22 cellular contexts compared by ENCODE assay signal in genomic region chr12:124324803-124325705, GRCh38. TPM values are rescaled to one million over a fixed set of nuclear protein-coding genes. Genes with fewer than 3 reads are reported as not detected.
A peak's percentile ranks its signal among the peaks of the same experiment; 100 is the strongest.
DNase-seq lines count a peak whose midpoint lies in the region; ATAC-seq and TF ChIP-seq lines count a peak whose summit lies in the region.
"Had no signal": no experiment of that assay in that cellular context is flagged by ENCODE, and none has a peak within 500 bp of the region (broad histone marks: within the 10 kb centered on the region; RNA-seq: fewer than 3 reads in every experiment).

No MANE protein-coding gene starts in this region.

- no peak overlapping the region for H2BK15ac ChIP-seq in IMR-90 (ENCODE audit: low read depth, low read length)

- H3K9me1 ChIP-seq in IMR-90 (ENCODE audit: insufficient read depth, low read length): peaks cover 4% of the 10 kb centered on the region; the same call in 1 of the 2 replicates

- H3K9ac ChIP-seq in IMR-90 (ENCODE audit: low read depth, low read length): no peak overlapping the region

- H2BK120ac ChIP-seq in IMR-90 (ENCODE audit: low read depth, low read length): no peak overlapping the region

- dilution Hi-C loops in IMR-90 (cut with HindIII; ENCODE audit: low sequenced_read_pairs, unreplicated experiment): no loop called here

- H3K4me3 ChIP-seq in IMR-90 (ENCODE audit: insufficient read depth, low read depth, low read length) (no peak overlapping the region), brain microvascular endothelial cell (ENCODE audit: low read depth, low read length) (no peak overlapping the region), tibial nerve (no peak overlapping the region)
- H3K4me3 ChIP-seq: HAP-1, Peyer's patch, SJSA1 had no signal

- in situ Hi-C loops in IMR-90 (cut with MboI; ENCODE audit: low sequenced_read_pairs) (no loop called here), brain microvascular endothelial cell (cut with HindIII; ENCODE audit: low pct_ligation_motif_present, low sequenced_read_pairs) (no loop called here)

- H3K36me3 ChIP-seq in IMR-90 (ENCODE audit: control insufficient read depth, insufficient read depth, low read length) (peaks cover 57% of the 10 kb centered on the region), brain microvascular endothelial cell (replicated peaks) (peaks cover 62% of the 10 kb centered on the region), tibial nerve (peaks cover 11 to 77% (median 27%) of the 10 kb centered on the region in 3 donors)

- no peak overlapping the region for H4K91ac ChIP-seq in IMR-90 (ENCODE audit: insufficient read depth, low read depth, low read length)

- H2BK5ac ChIP-seq in IMR-90 (ENCODE audit: low read depth, low read length, poor library complexity, severe bottlenecking): no peak overlapping the region

- no peak overlapping the region for H2BK20ac ChIP-seq in IMR-90 (ENCODE audit: low read depth, low read length)

- no peak for DNase-seq in activated naive CD8-positive, alpha-beta T cell treated with anti-CD3 and anti-CD28 coated beads for 36 hours
- no peak for DNase-seq in activated naive CD8-positive, alpha-beta T cell treated with anti-CD3 and anti-CD28 coated beads, Interleukin-2, amount 50 U/mL, for 24 hours
- DNase-seq in IMR-90: no peak
- DNase-seq in brain microvascular endothelial cell: no peak
- no peak for DNase-seq in stimulated activated naive B cell treated with anti-CD40 and anti-IgM and Interleukin-4, amounts not matched to agents 10 μg/mL and 1 μg/mL and 100 μg/mL, for 72 hours
- no peak for DNase-seq in NCI-H1694 treated with DMSO at 0.1 percent for 48 hours (lab: John Stamatoyannopoulos, UW)
- no peak for DNase-seq in tibial nerve (ENCODE audit: low spot score in 2 of 2)
- DNase-seq: C1 segment of cervical spinal cord; CD8-positive, alpha-beta T cell; DMS153; MM.1S; NCI-H1048; NCI-H1417 treated with DMSO at 0.1 percent for 48 hours; NCI-H187 treated with DMSO at 0.1 percent for 48 hours; NCI-H2227 treated with DMSO at 0.1 percent for 48 hours; NCI-H524; NCI-H774; Peyer's patch had no signal

- no peak overlapping the region for H2AK9ac ChIP-seq in IMR-90 (replicated peaks; ENCODE audit: low read depth, low read length, poor library complexity)

- no peaks in the 10 kb centered on the region for H3K4me1 Mint-ChIP-seq in activated naive CD8-positive, alpha-beta T cell treated with anti-CD3 and anti-CD28 coated beads for 36 hours
- peaks cover 2% of the 10 kb centered on the region for H3K4me1 Mint-ChIP-seq in activated naive CD8-positive, alpha-beta T cell treated with anti-CD3 and anti-CD28 coated beads, Interleukin-2, amount 50 U/mL, for 24 hours
- H3K4me1 Mint-ChIP-seq in stimulated activated naive B cell treated with anti-CD40 and anti-IgM and Interleukin-4, amounts not matched to agents 10 μg/mL and 1 μg/mL and 100 μg/mL, for 72 hours: no peaks in the 10 kb centered on the region

- H3K9me3 Mint-ChIP-seq in activated naive CD8-positive, alpha-beta T cell treated with anti-CD3 and anti-CD28 coated beads for 36 hours: peaks cover 13% of the 10 kb centered on the region
- peaks cover 7% of the 10 kb centered on the region for H3K9me3 Mint-ChIP-seq in activated naive CD8-positive, alpha-beta T cell treated with anti-CD3 and anti-CD28 coated beads, Interleukin-2, amount 50 U/mL, for 24 hours
- peaks cover 7 to 9% of the 10 kb centered on the region in 2 donors for H3K9me3 Mint-ChIP-seq in stimulated activated naive B cell treated with anti-CD40 and anti-IgM and Interleukin-4, amounts not matched to agents 10 μg/mL and 1 μg/mL and 100 μg/mL, for 72 hours

- H2AK5ac ChIP-seq in IMR-90 (ENCODE audit: low read depth, low read length): no peak overlapping the region

- CTCF ChIA-PET in IMR-90 (lab: Yijun Ruan, JAX): no interaction called here

- no peak overlapping the region for H2AFZ ChIP-seq in IMR-90 (replicated peaks; ENCODE audit: low read length, poor library complexity)

- no peak overlapping the region for H3K18ac ChIP-seq in IMR-90 (ENCODE audit: low read depth, low read length)

- no peak for TF ChIP-seq EP300 in tibial nerve (IDR thresholded peaks at IDR 0.05)

- BruUV-seq in IMR-90 (replicated peaks; lab: Mats Ljungman, UMichigan): TSS peak; percentile 94

- no peak overlapping the region for H3K4me3 Mint-ChIP-seq in activated naive CD8-positive, alpha-beta T cell treated with anti-CD3 and anti-CD28 coated beads for 36 hours
- H3K4me3 Mint-ChIP-seq in activated naive CD8-positive, alpha-beta T cell treated with anti-CD3 and anti-CD28 coated beads, Interleukin-2, amount 50 U/mL, for 24 hours: no peak overlapping the region
- no peak overlapping the region for H3K4me3 Mint-ChIP-seq in stimulated activated naive B cell treated with anti-CD40 and anti-IgM and Interleukin-4, amounts not matched to agents 10 μg/mL and 1 μg/mL and 100 μg/mL, for 72 hours
- H3K4me3 Mint-ChIP-seq: CD8-positive, alpha-beta T cell had no signal

- no peak overlapping the region for H3K4me2 ChIP-seq in IMR-90 (ENCODE audit: low read depth, low read length)

- TF ChIP-seq RAD21 in IMR-90 (IDR thresholded peaks at IDR 0.05; ENCODE audit: low read length): no peak

- H3K4me1 ChIP-seq in IMR-90 (ENCODE audit: control insufficient read depth, insufficient read depth, low read length): no peaks in the 10 kb centered on the region
- H3K4me1 ChIP-seq in tibial nerve: peaks cover 0 to 47% (median 3%) of the 10 kb centered on the region in 4 donors
- H3K4me1 ChIP-seq: HAP-1, SJSA1 had no signal

- H3K27me3 Mint-ChIP-seq in activated naive CD8-positive, alpha-beta T cell treated with anti-CD3 and anti-CD28 coated beads for 36 hours: no peaks in the 10 kb centered on the region
- H3K27me3 Mint-ChIP-seq in activated naive CD8-positive, alpha-beta T cell treated with anti-CD3 and anti-CD28 coated beads, Interleukin-2, amount 50 U/mL, for 24 hours: no peaks in the 10 kb centered on the region
- no peaks in the 10 kb centered on the region for H3K27me3 Mint-ChIP-seq in stimulated activated naive B cell treated with anti-CD40 and anti-IgM and Interleukin-4, amounts not matched to agents 10 μg/mL and 1 μg/mL and 100 μg/mL, for 72 hours

- H3K27me3 ChIP-seq in IMR-90 (ENCODE audit: control insufficient read depth, insufficient read depth, low read length) (no peaks in the 10 kb centered on the region), brain microvascular endothelial cell (replicated peaks) (no peaks in the 10 kb centered on the region), tibial nerve (no peaks in the 10 kb centered on the region)
- H3K27me3 ChIP-seq: Peyer's patch, SJSA1 had no signal

- intact Hi-C loops in IMR-90 (cut with micrococcal nuclease): loop anchor here (5.0 kb wide), 1 partner anchor 273 kb away; no protein-coding TSS in a partner anchor

- TF ChIP-seq POLR2A in IMR-90 (IDR thresholded peaks at IDR 0.05; ENCODE audit: low read depth, low read length) (no peak), tibial nerve (IDR thresholded peaks at IDR 0.05) (no peak)

- no peak overlapping the region for H3K14ac ChIP-seq in IMR-90 (replicated peaks; ENCODE audit: low read depth, low read length)

- POLR2A ChIA-PET in IMR-90 (lab: Charles Lee; ENCODE audit: unreplicated experiment): no interaction called here

- H3K9me3 ChIP-seq in IMR-90 (ENCODE audit: control insufficient read depth, insufficient read depth, low read length) (peaks cover 15% of the 10 kb centered on the region), tibial nerve (peaks cover 0 to 22% (median 3%) of the 10 kb centered on the region in 4 donors)

- H4K20me1 ChIP-seq in IMR-90 (ENCODE audit: insufficient read depth, low read length): peaks cover 30% of the 10 kb centered on the region

- no peak overlapping the region for H4K5ac ChIP-seq in IMR-90 (ENCODE audit: low read depth, low read length)

- H3K27ac Mint-ChIP-seq in activated naive CD8-positive, alpha-beta T cell treated with anti-CD3 and anti-CD28 coated beads for 36 hours: peak overlapping the region; percentile 45
- H3K27ac Mint-ChIP-seq in activated naive CD8-positive, alpha-beta T cell treated with anti-CD3 and anti-CD28 coated beads, Interleukin-2, amount 50 U/mL, for 24 hours: no peak overlapping the region
- H3K27ac Mint-ChIP-seq in stimulated activated naive B cell treated with anti-CD40 and anti-IgM and Interleukin-4, amounts not matched to agents 10 μg/mL and 1 μg/mL and 100 μg/mL, for 72 hours: peak overlapping the region; percentile 31
- H3K27ac Mint-ChIP-seq: CD8-positive, alpha-beta T cell had no signal

- no peak overlapping the region for H3K23ac ChIP-seq in IMR-90 (ENCODE audit: low read depth, low read length)

- no peak overlapping the region for H3K4ac ChIP-seq in IMR-90 (ENCODE audit: low read depth, low read length)

- H3K27ac ChIP-seq in IMR-90 (ENCODE audit: insufficient read depth, low read length): no peak overlapping the region
- H3K27ac ChIP-seq in brain microvascular endothelial cell: no peak overlapping the region
- H3K27ac ChIP-seq in tibial nerve: no peak overlapping the region
- H3K27ac ChIP-seq: 22Rv1, Peyer's patch, SJSA1 had no signal

- ATAC-seq in activated naive CD8-positive, alpha-beta T cell treated with anti-CD3 and anti-CD28 coated beads, Interleukin-2, amount 50 U/mL, for 24 hours: no peak
- ATAC-seq in IMR-90 (ENCODE audit: low read depth) (no peak), GM21526 (IDR thresholded peaks at IDR 0.05; ENCODE audit: low FRiP score, unreplicated experiment) (no peak)
- no peak for ATAC-seq in stimulated activated naive B cell treated with anti-CD40 and anti-IgM and Interleukin-4, amounts not matched to agents 10 μg/mL and 1 μg/mL and 100 μg/mL, for 72 hours (replicated peaks)
- ATAC-seq: CD8-positive, alpha-beta T cell had no signal

- no peak overlapping the region for H3K56ac ChIP-seq in IMR-90 (ENCODE audit: extremely low read depth, insufficient read depth, low read length)

- H3K36me3 Mint-ChIP-seq in activated naive CD8-positive, alpha-beta T cell treated with anti-CD3 and anti-CD28 coated beads for 36 hours: peaks cover 29% of the 10 kb centered on the region
- H3K36me3 Mint-ChIP-seq in activated naive CD8-positive, alpha-beta T cell treated with anti-CD3 and anti-CD28 coated beads, Interleukin-2, amount 50 U/mL, for 24 hours (ENCODE audit: low read depth): peaks cover 22% of the 10 kb centered on the region
- H3K36me3 Mint-ChIP-seq in stimulated activated naive B cell treated with anti-CD40 and anti-IgM and Interleukin-4, amounts not matched to agents 10 μg/mL and 1 μg/mL and 100 μg/mL, for 72 hours: peaks cover 45 to 65% of the 10 kb centered on the region in 2 donors

- 98% methylated on average over 24 of the region's 57 CpGs; no CpG with 5 or more reads in 1 of the 2 experiments for WGBS in IMR-90 (ENCODE audit: extremely low coverage in 2 of 2, insufficient read length in 1 of 2), 2 experiments
- 92 to 93% methylated on average over 45 to 47 of the region's 57 CpGs for whole genome bisulfite sequencing in tibial nerve, 2 donors

- TF ChIP-seq CTCF in IMR-90 (conservative IDR thresholded peaks at IDR 0.05; ENCODE audit: low read depth, low read length) (no peak), brain microvascular endothelial cell (IDR thresholded peaks at IDR 0.05; ENCODE audit: low read depth, low read length, missing control alignments) (peak; percentile 11), tibial nerve (IDR thresholded peaks at IDR 0.05) (no peak)

- no peak overlapping the region for H4K8ac ChIP-seq in IMR-90 (ENCODE audit: low read depth in 2 of 2, low read length in 2 of 2)

- H3K79me1 ChIP-seq in IMR-90 (ENCODE audit: low read depth in 1 of 2, low read length in 2 of 2): peaks cover under 1 to 3% of the 10 kb centered on the region in 2 experiments; a peak in 1 of 4 replicates

RNA-seq across cellular contexts. Expression of gene RFLNA, which starts 30.2 kb away (rescaled TPM):
- total RNA-seq in activated naive CD8-positive, alpha-beta T cell treated with anti-CD3 and anti-CD28 coated beads for 36 hours: not detected
- total RNA-seq in IMR-90 (2012; rRNA removed) (not detected in 2 replicates), tibial nerve (10 to 100 TPM; 11.4 to 19.4 (median 17.0) TPM)
- polyA plus RNA-seq in IMR-90 (2012; rRNA removed): not detected in 2 replicates
- not detected in 2 replicates for polyA plus RNA-seq in IMR-90 (2012; cell fraction: cytosol; rRNA removed)
- not detected in 2 replicates for polyA plus RNA-seq in IMR-90 (2012; cell fraction: nucleus; rRNA removed; ENCODE audit: low replicate concordance)
- total RNA-seq: CD8-positive, alpha-beta T cell; SJSA1 had no signal

Comparison
In these comparisons a context has a peak if more than half of its experiments do, and no peak if none do; other contexts are left out.
1. RNA of gene RFLNA, which starts 30.2 kb away (total RNA-seq): 11.4 to 19.4 TPM in tibial nerve; not detected in activated naive CD8-positive, alpha-beta T cell treated with anti-CD3 and anti-CD28 coated beads for 36 hours and not detected in IMR-90; every median in the first group is over 10 times any median in the second.